ENCODE assay signal across 9 cellular contexts in the genomic region with DNA sequence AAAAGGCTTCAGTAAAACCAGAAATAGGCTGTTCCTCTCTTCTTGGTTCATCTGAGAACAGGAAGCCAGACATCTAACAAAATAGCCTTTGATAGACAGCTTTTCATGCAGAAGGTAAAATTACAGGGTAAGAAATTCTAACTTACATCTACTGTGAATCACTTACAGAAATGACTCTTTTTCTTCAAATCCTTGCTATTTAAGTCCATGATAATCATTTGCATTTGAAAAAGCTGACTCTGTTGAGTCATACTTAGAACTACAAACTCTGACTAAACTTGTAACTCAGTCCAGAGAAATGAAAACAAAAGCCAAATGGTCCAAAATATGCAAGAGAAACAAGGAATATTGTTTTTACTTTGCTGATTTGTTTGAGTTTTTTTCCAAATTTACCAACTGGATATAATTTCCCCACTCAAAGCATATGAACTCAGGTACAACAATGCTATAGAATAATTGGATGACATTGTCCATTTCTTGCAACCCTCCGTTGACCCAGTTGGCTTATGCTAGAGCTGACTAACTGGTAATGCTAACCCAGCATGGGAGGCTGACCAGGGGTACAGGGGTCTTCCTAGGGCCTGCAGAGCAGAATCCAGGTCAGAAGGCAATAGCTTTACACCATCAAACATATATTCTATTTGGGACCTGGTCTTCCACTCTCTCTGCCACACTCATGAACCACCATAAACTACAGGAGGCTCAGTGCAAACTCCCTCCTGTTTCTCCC.
DNase-seq lines count a peak whose midpoint lies in the region; ATAC-seq and TF ChIP-seq lines count a peak whose summit lies in the region.
"Had no signal": no experiment of that assay in that cellular context is flagged by ENCODE, and none has a peak within 500 bp of the region (broad histone marks: within the 10 kb centered on the region; RNA-seq: fewer than 3 reads in every experiment).

No MANE protein-coding gene starts in this region.

- H3K79me2 ChIP-seq in MM.1S (ENCODE audit: low read length), result no peaks in the 10 kb centered on the region

- H3K4me3 ChIP-seq in astrocyte of the spinal cord (ENCODE audit: low read depth, low read length) (no peak overlapping the region), MM.1S (ENCODE audit: low read length) (no peak overlapping the region)
- H3K4me3 ChIP-seq: thoracic aorta had no signal

- H3K9me3 ChIP-seq in MM.1S (replicated peaks; ENCODE audit: insufficient read depth, low read length), result no peaks in the 10 kb centered on the region
- H3K9me3 ChIP-seq: thoracic aorta had no signal

- H3K4me2 ChIP-seq in MM.1S (ENCODE audit: low read depth, low read length), result no peak overlapping the region

- H3K9me2 ChIP-seq in MM.1S (replicated peaks; ENCODE audit: insufficient read depth, low read length), result no peaks in the 10 kb centered on the region

- no peak for TF ChIP-seq CTCF in AG09319 (IDR thresholded peaks at IDR 0.05; ENCODE audit: low read depth, low read length)
- no peak for TF ChIP-seq CTCF in astrocyte of the spinal cord (IDR thresholded peaks at IDR 0.05; ENCODE audit: low read depth, low read length)
- no peak for TF ChIP-seq CTCF in MM.1S (IDR thresholded peaks at IDR 0.05; ENCODE audit: low read length)

- no peak overlapping the region for H3K9ac ChIP-seq in MM.1S (ENCODE audit: low read length)

- H3K27ac ChIP-seq in MM.1S (ENCODE audit: low read length), result no peak overlapping the region
- H3K27ac ChIP-seq: thoracic aorta had no signal

- ATAC-seq in GM19328 (IDR thresholded peaks at IDR 0.05; ENCODE audit: unreplicated experiment) (peak; percentile 75), HG03135 (IDR thresholded peaks at IDR 0.05; ENCODE audit: unreplicated experiment) (peak; percentile 73)

- H3F3A ChIP-seq in MM.1S (ENCODE audit: insufficient read depth, low read length), result no peaks in the 10 kb centered on the region; the same call in 1 of the 2 replicates

- in situ Hi-C loops in astrocyte of the spinal cord (cut with HindIII; ENCODE audit: low sequenced_read_pairs), result no loop called here
- in situ Hi-C loops in KBM-7 (cut with MboI; ENCODE audit: low pct_unique_long_range_greater_than_20kb, low sequenced_read_pairs), result no loop called here

- no peaks in the 10 kb centered on the region for H3K27me3 ChIP-seq in MM.1S (replicated peaks; ENCODE audit: insufficient read depth, low read length)

- DNase-seq in AG09319 (ENCODE audit: extremely low read depth, low read depth), result peak; percentile 43
- peak; percentile 87 for DNase-seq in astrocyte of the spinal cord (ENCODE audit: low read depth, low spot score)
- no peak for DNase-seq in MM.1S
- DNase-seq in NCI-H128 (lab: John Stamatoyannopoulos, UW; ENCODE audit: unreplicated experiment), result no peak
- DNase-seq in KBM-7, result no peak
- no peak for DNase-seq in Ammon's horn (ENCODE audit: low spot score)

- H4K20me1 ChIP-seq in MM.1S (ENCODE audit: insufficient read depth, low read length), result no peaks in the 10 kb centered on the region

- no peak overlapping the region for H2AFZ ChIP-seq in MM.1S (ENCODE audit: low read length)

- no peaks in the 10 kb centered on the region for H3K36me3 ChIP-seq in MM.1S (replicated peaks; ENCODE audit: insufficient read depth, low read length)
- H3K36me3 ChIP-seq: thoracic aorta had no signal

- peaks cover 10% of the 10 kb centered on the region; the same call in 1 of the 2 replicates for H3K4me1 ChIP-seq in MM.1S (ENCODE audit: low read length)

Comparison
In these comparisons a context has a peak if more than half of its experiments do, and no peak if none do; other contexts are left out.
1. DNase-seq: peak in AG09319 (single experiment) and astrocyte of the spinal cord (single experiment); none in MM.1S (single experiment), NCI-H128 (single experiment), KBM-7 (single experiment) and Ammon's horn (single experiment).